Comparison of ENCODE assay signal across 1 cellular context in genomic region chr11:9740202-9740881, GRCh38.
TF ChIP-seq lines count a peak whose summit lies in the region.

No MANE protein-coding gene starts in this region.

TF ChIP-seq in HepG2, 621 proteins besides CTCF, POLR2A, EP300 and RAD21 (continued from another document):
- TF ChIP-seq, protein P1, sequence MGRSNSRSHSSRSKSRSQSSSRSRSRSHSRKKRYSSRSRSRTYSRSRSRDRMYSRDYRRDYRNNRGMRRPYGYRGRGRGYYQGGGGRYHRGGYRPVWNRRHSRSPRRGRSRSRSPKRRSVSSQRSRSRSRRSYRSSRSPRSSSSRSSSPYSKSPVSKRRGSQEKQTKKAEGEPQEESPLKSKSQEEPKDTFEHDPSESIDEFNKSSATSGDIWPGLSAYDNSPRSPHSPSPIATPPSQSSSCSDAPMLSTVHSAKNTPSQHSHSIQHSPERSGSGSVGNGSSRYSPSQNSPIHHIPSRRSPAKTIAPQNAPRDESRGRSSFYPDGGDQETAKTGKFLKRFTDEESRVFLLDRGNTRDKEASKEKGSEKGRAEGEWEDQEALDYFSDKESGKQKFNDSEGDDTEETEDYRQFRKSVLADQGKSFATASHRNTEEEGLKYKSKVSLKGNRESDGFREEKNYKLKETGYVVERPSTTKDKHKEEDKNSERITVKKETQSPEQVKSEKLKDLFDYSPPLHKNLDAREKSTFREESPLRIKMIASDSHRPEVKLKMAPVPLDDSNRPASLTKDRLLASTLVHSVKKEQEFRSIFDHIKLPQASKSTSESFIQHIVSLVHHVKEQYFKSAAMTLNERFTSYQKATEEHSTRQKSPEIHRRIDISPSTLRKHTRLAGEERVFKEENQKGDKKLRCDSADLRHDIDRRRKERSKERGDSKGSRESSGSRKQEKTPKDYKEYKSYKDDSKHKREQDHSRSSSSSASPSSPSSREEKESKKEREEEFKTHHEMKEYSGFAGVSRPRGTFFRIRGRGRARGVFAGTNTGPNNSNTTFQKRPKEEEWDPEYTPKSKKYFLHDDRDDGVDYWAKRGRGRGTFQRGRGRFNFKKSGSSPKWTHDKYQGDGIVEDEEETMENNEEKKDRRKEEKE (IDR thresholded peaks at IDR 0.05): no peak
- no peak for TF ChIP-seq FOSL1 (CRISPR knock-in tag; IDR thresholded peaks at IDR 0.05; ENCODE audit: borderline replicate concordance)
- TF ChIP-seq ZFP41 (CRISPR knock-in tag; IDR thresholded peaks at IDR 0.05; ENCODE audit: borderline replicate concordance): no peak
- TF ChIP-seq KDM1A (CRISPR knock-in tag; IDR thresholded peaks at IDR 0.05): no peak
- no peak for TF ChIP-seq PRMT3 (CRISPR knock-in tag; IDR thresholded peaks at IDR 0.05; ENCODE audit: borderline replicate concordance, low read depth)
- no peak for TF ChIP-seq NCOA2 (CRISPR knock-in tag; IDR thresholded peaks at IDR 0.05)
- no peak for TF ChIP-seq TBX3 (IDR thresholded peaks at IDR 0.05; ENCODE audit: borderline replicate concordance)
- no peak for TF ChIP-seq WIZ (CRISPR knock-in tag; IDR thresholded peaks at IDR 0.05)
